24 cellular contexts compared by ENCODE assay signal in genomic region chr18:74060511-74061028, GRCh38.
"Had no signal": no experiment of that assay in that cellular context is flagged by ENCODE, and none has a peak within 500 bp of the region (broad histone marks: within the 10 kb centered on the region; RNA-seq: fewer than 3 reads in every experiment).

No MANE protein-coding gene starts in this region.

- H3K9me3 ChIP-seq: sigmoid colon, thyroid gland, upper lobe of right lung had no signal

- H3K27ac Mint-ChIP-seq: activated CD4-positive, alpha-beta memory T cell treated with anti-CD3 and anti-CD28 coated beads for 36 hours; activated naive CD8-positive, alpha-beta T cell treated with anti-CD3 and anti-CD28 coated beads, Interleukin-2, amount 10 ng/mL, durations not matched to agents 7 days and 5 days; nephron progenitor cell had no signal

- H3K27me3 ChIP-seq: breast epithelium, foreskin keratinocyte, sigmoid colon, thyroid gland, upper lobe of right lung had no signal

- H3K4me1 ChIP-seq: breast epithelium, foreskin keratinocyte, sigmoid colon, thyroid gland, upper lobe of right lung had no signal

- H3K4me1 Mint-ChIP-seq: central memory CD8-positive, alpha-beta T cell had no signal

- H3K27me3 Mint-ChIP-seq: activated naive CD8-positive, alpha-beta T cell treated with anti-CD3 and anti-CD28 coated beads, Interleukin-2, amount 10 ng/mL, durations not matched to agents 7 days and 5 days had no signal

- H3K4me3 ChIP-seq: breast epithelium, sigmoid colon, smooth muscle cell, thyroid gland, upper lobe of right lung had no signal

- H3K4me2 ChIP-seq: smooth muscle cell had no signal

- H3K36me3 Mint-ChIP-seq: activated CD4-positive, alpha-beta memory T cell treated with anti-CD3 and anti-CD28 coated beads for 36 hours had no signal

- H3K36me3 ChIP-seq: breast epithelium, sigmoid colon, thyroid gland, upper lobe of right lung had no signal

- ATAC-seq: foreskin keratinocyte, left colon, upper lobe of right lung had no signal

- H3K27ac ChIP-seq: breast epithelium, foreskin keratinocyte, sigmoid colon, thyroid gland, upper lobe of right lung had no signal

- FAIRE-seq: colon, keratinocyte had no signal

- H3K4me3 Mint-ChIP-seq: activated CD4-positive, alpha-beta memory T cell treated with anti-CD3 and anti-CD28 coated beads for 36 hours; activated naive CD8-positive, alpha-beta T cell treated with anti-CD3 and anti-CD28 coated beads, Interleukin-2, amount 10 ng/mL, durations not matched to agents 7 days and 5 days; central memory CD8-positive, alpha-beta T cell; nephron progenitor cell had no signal

- DNase-seq: activated CD4-positive, alpha-beta memory T cell treated with anti-CD3 and anti-CD28 coated beads for 36 hours; activated CD4-positive, alpha-beta T cell treated with anti-CD3 and anti-CD28 coated beads for 48 hours; activated naive CD4-positive, alpha-beta T cell treated with Interleukin-2 at 50 U/mL for 16 hours; activated naive CD8-positive, alpha-beta T cell treated with anti-CD3 and anti-CD28 coated beads, Interleukin-2, amount 10 ng/mL, durations not matched to agents 7 days and 5 days; activated T-cell treated with anti-CD3 and anti-CD28 coated beads, Interleukin-2, amount 50 U/mL, for 48 hours; amniotic stem cell; effector memory CD4-positive, alpha-beta T cell; foreskin keratinocyte; left colon; mesenchymal stem cell; nephron progenitor cell; occipital lobe; sigmoid colon; stimulated activated CD4-positive, alpha-beta T cell treated with anti-CD3 and anti-CD28 coated beads, Interleukin-15, amount 100 ng/mL, for 24 hours; stimulated activated CD8-positive, alpha-beta memory T cell treated with anti-CD3 and anti-CD28 coated beads, Interleukin-4, amount 100 ng/mL, for 48 hours; stimulated activated naive CD4-positive, alpha-beta T cell; T-helper 9 cell; thyroid gland; upper lobe of right lung had no signal
